In the genomic region with DNA sequence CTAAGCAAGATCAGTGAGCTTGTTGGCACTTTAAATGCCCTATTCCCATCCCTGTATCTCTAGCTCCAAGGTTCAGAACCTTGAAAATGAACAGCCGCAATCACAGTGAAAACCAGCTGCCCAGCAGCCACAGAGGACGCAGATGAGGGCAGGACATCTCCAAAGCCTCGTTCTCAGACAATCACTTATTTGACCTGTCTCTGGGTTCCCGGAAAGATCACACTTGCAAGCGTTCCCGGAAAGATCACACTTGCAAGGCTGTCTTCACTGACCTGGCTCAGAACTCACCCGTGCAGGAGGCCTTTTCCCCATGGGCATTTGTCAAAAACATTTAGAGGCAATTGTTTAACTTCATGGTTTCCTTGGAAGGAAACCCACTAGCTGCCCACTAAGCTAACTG, we compare ENCODE assay signal across 17 cellular contexts. TPM values are rescaled to one million over a fixed set of nuclear protein-coding genes. Genes with fewer than 3 reads are reported as not detected.
DNase-seq lines count a peak whose midpoint lies in the region; ATAC-seq, FAIRE-seq and TF ChIP-seq lines count a peak whose summit lies in the region.
"Had no signal": no experiment of that assay in that cellular context is flagged by ENCODE, and none has a peak within 500 bp of the region (broad histone marks: within the 10 kb centered on the region; RNA-seq: fewer than 3 reads in every experiment).

No MANE protein-coding gene starts in this region.

- no peaks in the 10 kb centered on the region for H3K9me3 Mint-ChIP-seq in activated naive CD4-positive, alpha-beta T cell treated with anti-CD3 and anti-CD28 coated beads, Interleukin-2, amount 10 ng/mL, durations not matched to agents 7 days and 5 days
- H3K9me3 Mint-ChIP-seq in activated naive CD4-positive, alpha-beta T cell treated with anti-CD3 and anti-CD28 coated beads for 36 hours: peaks cover 13% of the 10 kb centered on the region

- TF ChIP-seq CTCF in coronary artery (IDR thresholded peaks at IDR 0.05) (no peak), HepG2 (CRISPR knock-in tag; IDR thresholded peaks at IDR 0.05) (no peak)

- H3K9ac ChIP-seq in HepG2 (ENCODE audit: insufficient read depth, low read depth, low read length): no peak overlapping the region
- H3K9ac ChIP-seq: GM23248 had no signal

- H3K4me3 ChIP-seq in coronary artery (no peak overlapping the region), HepG2 (replicated peaks in 1 of 3; ENCODE audit: insufficient read depth in 1 of 3, low read depth in 2 of 3, low read length in 3 of 3) (no peak overlapping the region)
- H3K4me3 ChIP-seq: GM23248 had no signal

- H4K20me1 ChIP-seq in HepG2 (ENCODE audit: insufficient read depth, low read length): no peaks in the 10 kb centered on the region

- no peaks in the 10 kb centered on the region for H3K27me3 Mint-ChIP-seq in activated naive CD4-positive, alpha-beta T cell treated with anti-CD3 and anti-CD28 coated beads, Interleukin-2, amount 10 ng/mL, durations not matched to agents 7 days and 5 days
- H3K27me3 Mint-ChIP-seq in activated naive CD4-positive, alpha-beta T cell treated with anti-CD3 and anti-CD28 coated beads for 36 hours (ENCODE audit: low read depth): no peaks in the 10 kb centered on the region
- H3K27me3 Mint-ChIP-seq: CD4-positive, alpha-beta T cell had no signal

- no peaks in the 10 kb centered on the region for H3K27me3 ChIP-seq in HepG2 (ENCODE audit: control insufficient read depth in 1 of 2, insufficient read depth in 2 of 2, low read length in 2 of 2)

- in situ Hi-C loops in HepG2 (cut with HindIII; ENCODE audit: extremely low pct_ligation_motif_present, low pct_unique_long_range_greater_than_20kb): no loop called here

- no peak overlapping the region for H3K4me2 ChIP-seq in HepG2 (ENCODE audit: low read depth, low read length)

- no peak for TF ChIP-seq RAD21 in HepG2 (CRISPR knock-in tag; IDR thresholded peaks at IDR 0.05)

- peaks cover 19 to 76% of the 10 kb centered on the region in 2 experiments for H3K36me3 ChIP-seq in HepG2 (replicated peaks in 1 of 2; ENCODE audit: control insufficient read depth in 1 of 2, insufficient read depth in 2 of 2, low read length in 2 of 2)

- TF ChIP-seq POLR2A in HepG2 (IDR thresholded peaks at IDR 0.05; ENCODE audit: insufficient read depth in 1 of 2, low read depth in 2 of 2, low read length in 2 of 2): no peak

- no peaks in the 10 kb centered on the region for H3K4me1 Mint-ChIP-seq in activated naive CD4-positive, alpha-beta T cell treated with anti-CD3 and anti-CD28 coated beads, Interleukin-2, amount 10 ng/mL, durations not matched to agents 7 days and 5 days
- peaks cover 4% of the 10 kb centered on the region for H3K4me1 Mint-ChIP-seq in activated naive CD4-positive, alpha-beta T cell treated with anti-CD3 and anti-CD28 coated beads for 36 hours (ENCODE audit: low read depth)

- no peak overlapping the region for H3K4me3 Mint-ChIP-seq in activated naive CD4-positive, alpha-beta T cell treated with anti-CD3 and anti-CD28 coated beads, Interleukin-2, amount 10 ng/mL, durations not matched to agents 7 days and 5 days
- no peak overlapping the region for H3K4me3 Mint-ChIP-seq in activated naive CD4-positive, alpha-beta T cell treated with anti-CD3 and anti-CD28 coated beads for 36 hours
- H3K4me3 Mint-ChIP-seq: CD4-positive, alpha-beta T cell had no signal

- 0 out of 2 replicates have a peak, but pooled peaks cover 4% of the 10 kb centered on the region for H3K4me1 ChIP-seq in HepG2 (ENCODE audit: insufficient read depth, low read length)
- H3K4me1 ChIP-seq: Caco-2 had no signal

- POLR2A ChIA-PET in HepG2 (lab: Yijun Ruan, JAX): no interaction called here

- TF ChIP-seq EP300 in HepG2 (IDR thresholded peaks at IDR 0.05; ENCODE audit: low read depth in 2 of 2, low read length in 2 of 2) (no peak), HepG2 (CRISPR knock-in tag; IDR thresholded peaks at IDR 0.05; ENCODE audit: borderline replicate concordance) (no peak)

- H3K27ac ChIP-seq in coronary artery (no peak overlapping the region), HepG2 (ENCODE audit: extremely low read length, insufficient read depth, low read length) (no peak overlapping the region)
- H3K27ac ChIP-seq: C4-2B, GM23248 had no signal

- no peak overlapping the region for H2AFZ ChIP-seq in HepG2 (ENCODE audit: low read length)
- H2AFZ ChIP-seq: GM23248 had no signal

- ATAC-seq in HepG2: no peak

- peak overlapping the region; percentile 21 for H3K27ac Mint-ChIP-seq in activated naive CD4-positive, alpha-beta T cell treated with anti-CD3 and anti-CD28 coated beads, Interleukin-2, amount 10 ng/mL, durations not matched to agents 7 days and 5 days
- H3K27ac Mint-ChIP-seq in activated naive CD4-positive, alpha-beta T cell treated with anti-CD3 and anti-CD28 coated beads for 36 hours: no peak overlapping the region
- H3K27ac Mint-ChIP-seq: CD4-positive, alpha-beta T cell had no signal

- H3K79me2 ChIP-seq in HepG2 (ENCODE audit: insufficient read depth, low read length): no peaks in the 10 kb centered on the region

- FAIRE-seq in HepG2 (lab: Jason Lieb, UNC): no peak
- FAIRE-seq: A204.1, D721Med, G401.6 had no signal

- intact Hi-C loops in activated naive CD4-positive, alpha-beta T cell treated with anti-CD3 and anti-CD28 coated beads for 36 hours (cut with micrococcal nuclease): no loop called here
- intact Hi-C loops in HepG2 (cut with micrococcal nuclease; ENCODE audit: unreplicated experiment): no loop called here

- CTCF ChIA-PET in activated naive CD4-positive, alpha-beta T cell treated with anti-CD3 and anti-CD28 coated beads, Interleukin-2, amount 10 ng/mL, durations not matched to agents 7 days and 5 days (lab: Charles Lee): no interaction called here
- CTCF ChIA-PET in activated naive CD4-positive, alpha-beta T cell treated with anti-CD3 and anti-CD28 coated beads for 36 hours (lab: Charles Lee): no interaction called here
- CTCF ChIA-PET in HepG2 (lab: Yijun Ruan, JAX; ENCODE audit: low intra/inter-chr PET ratio, low total read pairs): no interaction called here

- no peaks in the 10 kb centered on the region for H3K9me3 ChIP-seq in HepG2 (ENCODE audit: low read length)
- H3K9me3 ChIP-seq: Caco-2 had no signal

- BruUV-seq in HepG2 (replicated peaks; lab: Mats Ljungman, UMichigan): no TSS peak

- 98% methylated on average over 6 of the region's 7 CpGs for WGBS in HepG2 (ENCODE audit: low lambda C conversion rate)

- peaks cover 43% of the 10 kb centered on the region for H3K36me3 Mint-ChIP-seq in activated naive CD4-positive, alpha-beta T cell treated with anti-CD3 and anti-CD28 coated beads, Interleukin-2, amount 10 ng/mL, durations not matched to agents 7 days and 5 days
- peaks cover 46% of the 10 kb centered on the region for H3K36me3 Mint-ChIP-seq in activated naive CD4-positive, alpha-beta T cell treated with anti-CD3 and anti-CD28 coated beads for 36 hours (ENCODE audit: low read depth)

- no peak for DNase-seq in activated naive CD4-positive, alpha-beta T cell treated with anti-CD3 and anti-CD28 coated beads, Interleukin-2, amount 10 ng/mL, durations not matched to agents 7 days and 5 days
- no peak for DNase-seq in activated naive CD4-positive, alpha-beta T cell treated with anti-CD3 and anti-CD28 coated beads for 36 hours
- DNase-seq in coronary artery (ENCODE audit: low spot score) (peak; percentile 28), mesenteric fat pad (ENCODE audit: low spot score) (peak; percentile 33), ureter (ENCODE audit: low spot score) (peak; percentile 12), pons (ENCODE audit: low spot score) (no peak), HepG2 (ENCODE audit: low spot score) (no peak)
- DNase-seq: ACHN; AML-193; Caco-2; CD4-positive, alpha-beta T cell; GM23248; HCEC 1CT had no signal

TF ChIP-seq in HepG2, 621 proteins besides CTCF, POLR2A, EP300 and RAD21 (continues in another document):
- TF ChIP-seq RAD51 (IDR thresholded peaks at IDR 0.05; ENCODE audit: borderline replicate concordance): no peak
- TF ChIP-seq SMYD3 (CRISPR knock-in tag; IDR thresholded peaks at IDR 0.05): no peak
- no peak for TF ChIP-seq SRSF4 (IDR thresholded peaks at IDR 0.05; ENCODE audit: low read depth, low read length, poor library complexity, severe bottlenecking)

RNA-seq across cellular contexts. Expression of gene IPPK, which starts 25.7 kb away (rescaled TPM):
- 1 to 10 TPM; 7.6 to 8.2 TPM for total RNA-seq in activated naive CD4-positive, alpha-beta T cell treated with anti-CD3 and anti-CD28 coated beads for 36 hours
- total RNA-seq in mesenteric fat pad (10.1 TPM), ureter (11.9 TPM), HepG2 (2016; rRNA removed; fragmentation: Illumina TruSeq; extraction: Trizol) (14.1 and 15.1 TPM in 2 replicates)
- 0.91 and 1.3 TPM in 2 replicates for total RNA-seq in HepG2 (2016; cell fraction: cytosol; rRNA removed; fragmentation: Illumina TruSeq; extraction: Trizol; ENCODE audit: low read depth)
- total RNA-seq in HepG2 (2016; cell fraction: insoluble cytoplasmic fraction; rRNA removed; fragmentation: Illumina TruSeq; extraction: Trizol): 12.9 and 15.9 TPM in 2 replicates
- total RNA-seq in HepG2 (2016; cell fraction: membrane; rRNA removed; fragmentation: Illumina TruSeq; extraction: Trizol): 4.6 and 5.0 TPM in 2 replicates
- total RNA-seq in HepG2 (2016; cell fraction: nucleus; rRNA removed; fragmentation: Illumina TruSeq; extraction: Trizol): 6.5 and 8.3 TPM in 2 replicates
- 9.9 and 11.2 TPM in 2 replicates for polyA plus RNA-seq in HepG2 (2011; rRNA removed)
- polyA plus RNA-seq in HepG2 (2011; cell fraction: cytosol; rRNA removed): 10.8 and 11.0 TPM in 2 replicates
- polyA plus RNA-seq in HepG2 (2011; cell fraction: nucleus; rRNA removed): 17.2 and 18.8 TPM in 2 replicates
- 5.3 and 5.7 TPM in 2 replicates for polyA plus RNA-seq in HepG2 (2012)
- 0.66 and 1.2 TPM in 2 replicates for polyA plus RNA-seq in HepG2 (2016; cell fraction: cytosol; fragmentation: Illumina TruSeq; extraction: Trizol; ENCODE audit: low read depth)
- 16.3 and 16.9 TPM in 2 replicates for polyA plus RNA-seq in HepG2 (2016; cell fraction: insoluble cytoplasmic fraction; fragmentation: Illumina TruSeq; extraction: Trizol; ENCODE audit: low read depth)
- 2.2 and 3.4 TPM in 2 replicates for polyA plus RNA-seq in HepG2 (2016; cell fraction: membrane; fragmentation: Illumina TruSeq; extraction: Trizol; ENCODE audit: low read depth)
- 12.6 and 15.6 TPM in 2 replicates for polyA plus RNA-seq in HepG2 (2016; cell fraction: nucleus; fragmentation: Illumina TruSeq; extraction: Trizol; ENCODE audit: insufficient read depth, low read depth)
- 61.7 and 67.2 TPM in 2 replicates for polyA minus RNA-seq in HepG2 (2011; rRNA and poly(A)+ RNA removed; ENCODE audit: low replicate concordance)
- polyA minus RNA-seq in HepG2 (2011; cell fraction: cytosol; rRNA and poly(A)+ RNA removed): 6.2 and 7.6 TPM in 2 replicates
- polyA minus RNA-seq in HepG2 (2011; cell fraction: nucleus; rRNA and poly(A)+ RNA removed): 9.8 and 10.4 TPM in 2 replicates

Comparison
In these comparisons a context has a peak if more than half of its experiments do, and no peak if none do; other contexts are left out.
1. DNase-seq: peak in coronary artery (single experiment), mesenteric fat pad (single experiment) and ureter (single experiment); none in activated naive CD4-positive, alpha-beta T cell treated with anti-CD3 and anti-CD28 coated beads, Interleukin-2, amount 10 ng/mL, durations not matched to agents 7 days and 5 days (single experiment), activated naive CD4-positive, alpha-beta T cell treated with anti-CD3 and anti-CD28 coated beads for 36 hours (single experiment), pons (single experiment) and HepG2 (single experiment).